ENCODE assay signal across 10 cellular contexts in genomic region chr11:31233425-31233824, GRCh38.
DNase-seq lines count a peak whose midpoint lies in the region; ATAC-seq and TF ChIP-seq lines count a peak whose summit lies in the region.
"Had no signal": no experiment of that assay in that cellular context is flagged by ENCODE, and none has a peak within 500 bp of the region (broad histone marks: within the 10 kb centered on the region; RNA-seq: fewer than 3 reads in every experiment).

No MANE protein-coding gene starts in this region.

- H3K36me3 ChIP-seq in Loucy (ENCODE audit: insufficient read depth, low read length) (no peaks in the 10 kb centered on the region), SJCRH30 (no peaks in the 10 kb centered on the region)
- H3K36me3 ChIP-seq: vagina had no signal

- peaks cover 18% of the 10 kb centered on the region for H3K4me1 Mint-ChIP-seq in brain

- no peak overlapping the region for H3K9ac ChIP-seq in Loucy (ENCODE audit: low read depth, low read length, poor library complexity, severe bottlenecking)

- no peaks in the 10 kb centered on the region for H3K4me1 ChIP-seq in Loucy (ENCODE audit: insufficient read depth, low read length, poor library complexity, severe bottlenecking)
- H3K4me1 ChIP-seq in SJCRH30: no peaks in the 10 kb centered on the region
- H3K4me1 ChIP-seq: vagina had no signal

- H3K4me3 ChIP-seq in Loucy (ENCODE audit: low read length, poor library complexity, severe bottlenecking) (no peak overlapping the region), SJCRH30 (no peak overlapping the region)
- H3K4me3 ChIP-seq: vagina had no signal

- TF ChIP-seq CTCF in Loucy (conservative IDR thresholded peaks at IDR 0.05; ENCODE audit: low read length) (peak; percentile 54), brain (conservative IDR thresholded peaks at IDR 0.05) (peak; percentile 14 to 64), omental fat pad (IDR thresholded peaks at IDR 0.05) (no peak)

- H3F3A ChIP-seq in Loucy (ENCODE audit: low read depth): no peaks in the 10 kb centered on the region

- H3K4me2 ChIP-seq in Loucy (ENCODE audit: low read depth, low read length, poor library complexity, severe bottlenecking): no peak overlapping the region

- peak overlapping the region; percentile 23; the same call in 1 of the 2 replicates for H2AFZ ChIP-seq in Loucy (ENCODE audit: low read length)

- H3K27me3 Mint-ChIP-seq in brain: peaks cover 24% of the 10 kb centered on the region

- H3K27ac Mint-ChIP-seq in brain: peak overlapping the region in 1 of 5 experiments; percentile 18

- H3K9me3 Mint-ChIP-seq in brain: no peaks in the 10 kb centered on the region

- ATAC-seq in omental fat pad (ENCODE audit: low FRiP score): no peak

- H3K9me2 ChIP-seq in Loucy (replicated peaks; ENCODE audit: low read depth, low read length): no peaks in the 10 kb centered on the region

- no peak overlapping the region for H3K27ac ChIP-seq in SJCRH30
- H3K27ac ChIP-seq: vagina had no signal

- H3K36me3 Mint-ChIP-seq in brain: no peaks in the 10 kb centered on the region

- no peaks in the 10 kb centered on the region for H3K79me2 ChIP-seq in Loucy (ENCODE audit: insufficient read depth, low read length)

- no peaks in the 10 kb centered on the region for H3K27me3 ChIP-seq in Loucy (ENCODE audit: insufficient read depth, low read length, poor library complexity, severe bottlenecking)
- H3K27me3 ChIP-seq in SJCRH30: no peaks in the 10 kb centered on the region
- H3K27me3 ChIP-seq: vagina had no signal

- peak; percentile 2 to 7 for DNase-seq in NCI-H524 (lab: John Stamatoyannopoulos, UW)
- no peak for DNase-seq in NCI-H524 treated with DMSO at 0.1 percent for 48 hours (lab: John Stamatoyannopoulos, UW)
- DNase-seq in renal cortical epithelial cell (ENCODE audit: low read depth): peak; percentile 22
- DNase-seq in mucosa of gallbladder (ENCODE audit: low spot score): no peak
- DNase-seq in SJCRH30: no peak
- DNase-seq in omental fat pad (ENCODE audit: low spot score): no peak
- DNase-seq: NCI-H1436 had no signal

- H4K20me1 ChIP-seq in Loucy (ENCODE audit: insufficient read depth, low read length, poor library complexity, severe bottlenecking): no peaks in the 10 kb centered on the region

- H3K4me3 Mint-ChIP-seq in brain: no peak overlapping the region

- no peaks in the 10 kb centered on the region for H3K9me3 ChIP-seq in Loucy (ENCODE audit: insufficient read depth, low read depth, low read length)
- no peaks in the 10 kb centered on the region for H3K9me3 ChIP-seq in SJCRH30 (replicated peaks)
- H3K9me3 ChIP-seq: vagina had no signal

Comparison
In these comparisons a context has a peak if more than half of its experiments do, and no peak if none do; other contexts are left out.
1. DNase-seq: peak in NCI-H524 (2 of 2) and renal cortical epithelial cell (single experiment); none in NCI-H524 treated with DMSO at 0.1 percent for 48 hours (single experiment), mucosa of gallbladder (single experiment), SJCRH30 (0 of 2) and omental fat pad (single experiment).
2. CTCF ChIP-seq: peak in Loucy (single experiment) and brain (2 of 2); none in omental fat pad (0 of 3).